ENCODE assay signal across 8 cellular contexts in the genomic region with DNA sequence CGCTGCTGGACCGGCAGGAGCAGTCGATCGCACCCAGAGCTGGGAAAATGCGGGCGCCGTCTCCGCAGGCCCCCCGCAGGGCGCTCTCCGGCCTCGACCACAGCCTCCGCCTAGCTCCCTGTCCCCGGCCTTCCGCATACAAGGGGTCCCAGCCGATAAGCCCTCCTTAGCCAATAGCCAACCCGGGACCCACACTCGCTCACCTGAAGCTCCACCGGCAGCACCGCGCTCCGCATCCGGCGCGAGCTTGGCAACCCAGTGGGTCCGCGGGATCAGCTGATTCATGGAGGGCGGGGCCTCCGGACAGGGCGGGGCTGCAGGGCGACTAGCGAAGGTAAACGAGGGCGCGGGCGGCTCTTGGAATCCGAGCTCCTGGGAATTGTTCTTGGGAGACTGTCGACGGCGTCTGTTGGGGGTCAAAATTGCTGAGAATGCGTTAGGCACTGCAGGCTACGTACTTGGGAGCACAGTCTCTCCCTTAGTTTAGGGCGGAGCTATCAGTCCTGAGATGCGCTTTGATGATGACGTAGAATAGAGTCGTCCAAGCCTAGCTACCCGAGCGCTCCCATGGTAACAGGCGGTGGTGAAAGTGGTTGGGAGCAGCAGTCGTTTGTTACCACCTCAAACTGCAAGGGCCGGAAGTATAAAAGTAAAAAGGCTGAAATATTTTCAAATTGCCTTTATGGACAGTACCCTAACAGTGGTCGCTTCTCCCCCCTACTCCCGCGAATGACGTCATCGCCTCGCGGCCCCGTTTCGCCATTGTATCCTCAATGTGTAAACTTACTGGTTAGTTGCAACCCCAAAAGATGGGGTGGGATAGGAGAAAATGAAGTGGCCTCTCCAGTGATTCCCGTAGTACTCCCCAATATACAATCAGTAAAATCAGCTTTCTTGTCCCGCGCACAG. TPM values are rescaled to one million over a fixed set of nuclear protein-coding genes. Genes with fewer than 3 reads are reported as not detected.
A peak's percentile ranks its signal among the peaks of the same experiment; 100 is the strongest.
DNase-seq lines count a peak whose midpoint lies in the region; ATAC-seq lines count a peak whose summit lies in the region.

A gene (minus strand): TSS at position 260 of the 909 bp plus-strand sequence. CDS start 12,048 bp downstream, outside the sequence.

- peaks cover 13% of the 10 kb centered on the region for H3K4me1 ChIP-seq in CD8-positive, alpha-beta memory T cell (ENCODE audit: insufficient read depth, low read length)

- H3K27ac Mint-ChIP-seq in CD8-positive, alpha-beta memory T cell: peak within 1 kb of the TSS; percentile 94 to 100 (median 99)
- peak within 1 kb of the TSS; percentile 95 to 97 for H3K27ac Mint-ChIP-seq in effector memory CD8-positive, alpha-beta T cell

- H3K36me3 Mint-ChIP-seq in CD8-positive, alpha-beta memory T cell: peaks cover 0 to 12% (median 0%) of the 10 kb centered on the region in 3 donors
- H3K36me3 Mint-ChIP-seq in effector memory CD8-positive, alpha-beta T cell (ENCODE audit: insufficient read depth): peaks cover 19% of the 10 kb centered on the region

- H3K27me3 Mint-ChIP-seq in CD8-positive, alpha-beta memory T cell: peaks cover 5% of the 10 kb centered on the region in 2 donors
- H3K27me3 Mint-ChIP-seq in effector memory CD8-positive, alpha-beta T cell: peaks cover 0 to 9% of the 10 kb centered on the region in 2 donors

- H3K4me3 Mint-ChIP-seq in CD8-positive, alpha-beta memory T cell: peak within 1 kb of the TSS; percentile 94 to 100 (median 98)
- peak within 1 kb of the TSS; percentile 93 to 94 for H3K4me3 Mint-ChIP-seq in effector memory CD8-positive, alpha-beta T cell

- H3K36me3 ChIP-seq in CD8-positive, alpha-beta memory T cell (ENCODE audit: insufficient read depth, low read length): no peaks in the 10 kb centered on the region

- DNase-seq in CD8-positive, alpha-beta memory T cell: peak; percentile 92 to 97 (median 95)
- DNase-seq in HS-5 (ENCODE audit: low read depth) (peak; percentile 98), medulla oblongata (ENCODE audit: extremely low spot score) (peak; percentile 98)
- peak; percentile 92 for DNase-seq in NK-92 treated with Interleukin-12 subunit alpha and Interleukin-12 subunit beta, amount 100 ng/mL, for 24 hours (lab: John Stamatoyannopoulos, UW)
- DNase-seq in effector memory CD8-positive, alpha-beta T cell: peak; percentile 93 to 96 (median 96)
- DNase-seq in stimulated activated CD8-positive, alpha-beta memory T cell treated with anti-CD3 and anti-CD28 coated beads, Interleukin-12 subunit alpha, Interleukin-12 subunit beta, amount 100 ng/mL, for 1 hour (ENCODE audit: low read depth): peak; percentile 87

- peaks cover 19 to 32% (median 28%) of the 10 kb centered on the region in 3 donors for H3K4me1 Mint-ChIP-seq in CD8-positive, alpha-beta memory T cell
- peaks cover 15 to 17% of the 10 kb centered on the region in 2 donors for H3K4me1 Mint-ChIP-seq in effector memory CD8-positive, alpha-beta T cell (ENCODE audit: low read depth in 2 of 2)

- no peaks in the 10 kb centered on the region for H3K27me3 ChIP-seq in CD8-positive, alpha-beta memory T cell (ENCODE audit: insufficient read depth, low read length, poor library complexity, severe bottlenecking)

- no peaks in the 10 kb centered on the region for H3K9me3 ChIP-seq in CD8-positive, alpha-beta memory T cell (ENCODE audit: low read length)

- POLR2A ChIA-PET in CD8-positive, alpha-beta memory T cell (lab: Charles Lee): interaction anchor here (0.5 to 1.8 kb wide), 7 partner anchors 42 to 1458 kb away, joined by 3 to 13 read pairs (median 4); a partner anchor contains a TSS
- POLR2A ChIA-PET in activated CD8-positive, alpha-beta memory T cell treated with anti-CD3 and anti-CD28 coated beads for 36 hours (lab: Charles Lee): interaction anchor here (0.6 to 1.1 kb wide), 3 partner anchors 49 to 329 kb away, joined by 3 to 4 read pairs (median 4); a partner anchor contains a TSS

- peak within 1 kb of the TSS; percentile 97 for H3K27ac ChIP-seq in CD8-positive, alpha-beta memory T cell (ENCODE audit: low read depth, low read length)

- H3K4me3 ChIP-seq in CD8-positive, alpha-beta memory T cell (ENCODE audit: low read length): peak within 1 kb of the TSS; percentile 89

- peak; percentile 86 for ATAC-seq in GM19468 (IDR thresholded peaks at IDR 0.05; ENCODE audit: extremely low read depth, unreplicated experiment)
- ATAC-seq in effector memory CD8-positive, alpha-beta T cell (replicated peaks): peak; percentile 89

- no peaks in the 10 kb centered on the region for H3K9me3 Mint-ChIP-seq in CD8-positive, alpha-beta memory T cell
- no peaks in the 10 kb centered on the region for H3K9me3 Mint-ChIP-seq in effector memory CD8-positive, alpha-beta T cell

- CTCF ChIA-PET in CD8-positive, alpha-beta memory T cell (lab: Charles Lee): interaction anchor here (0.8 to 1.0 kb wide), 3 partner anchors 13 to 330 kb away, joined by 3 to 4 read pairs (median 3); a partner anchor contains a TSS
- CTCF ChIA-PET in activated CD8-positive, alpha-beta memory T cell treated with anti-CD3 and anti-CD28 coated beads for 36 hours (lab: Charles Lee): interaction anchor here (1.2 kb wide), 1 partner anchor 51 kb away, joined by 3 read pairs; no protein-coding TSS in a partner anchor

RNA-seq across cellular contexts. Expression of the gene that starts here (rescaled TPM):
- 10 to 100 TPM; 16.9 to 18.0 TPM for total RNA-seq in CD8-positive, alpha-beta memory T cell
- polyA plus RNA-seq in CD8-positive, alpha-beta memory T cell: 4.1 TPM
- total RNA-seq in activated CD8-positive, alpha-beta memory T cell treated with anti-CD3 and anti-CD28 coated beads for 36 hours: 10 to 100 TPM; 15.2 to 16.5 TPM

Comparison
In these comparisons a context has a peak if more than half of its experiments do, and no peak if none do; other contexts are left out.
1. Peak in every context shown above with its lines: DNase-seq, ATAC-seq, H3K4me3 ChIP-seq and H3K27ac ChIP-seq.